10 cellular contexts compared by ENCODE assay signal in the genomic region with DNA sequence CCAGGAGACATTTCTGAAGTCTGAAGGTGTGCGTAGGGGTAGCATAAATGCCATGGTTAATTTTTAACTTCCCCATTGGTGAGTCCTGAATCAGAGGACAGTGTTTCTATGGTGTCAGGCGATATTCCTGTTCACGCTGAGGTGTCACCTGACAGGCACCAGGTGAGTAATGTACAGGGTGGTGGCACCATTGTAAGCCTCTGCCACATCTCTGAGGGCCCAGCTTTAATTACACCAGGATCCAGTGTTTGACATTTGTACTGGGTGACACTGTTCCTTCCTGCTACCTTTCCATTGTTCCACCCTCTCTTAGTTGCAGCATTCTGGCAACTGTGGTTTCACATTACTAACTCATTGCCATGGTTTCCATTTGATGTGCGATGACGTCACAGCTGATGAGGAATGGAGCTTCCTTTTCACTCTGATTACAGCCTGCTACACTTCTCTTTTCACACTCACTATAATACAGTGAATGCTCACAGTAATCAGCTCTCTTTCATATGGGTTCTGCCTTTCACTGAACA. TPM values are rescaled to one million over a fixed set of nuclear protein-coding genes. Genes with fewer than 3 reads are reported as not detected.
DNase-seq lines count a peak whose midpoint lies in the region; ATAC-seq, FAIRE-seq and TF ChIP-seq lines count a peak whose summit lies in the region.
"Had no signal": no experiment of that assay in that cellular context is flagged by ENCODE, and none has a peak within 500 bp of the region (broad histone marks: within the 10 kb centered on the region; RNA-seq: fewer than 3 reads in every experiment).

No MANE protein-coding gene starts in this region.

- H3K27me3 Mint-ChIP-seq in activated naive CD4-positive, alpha-beta T cell treated with anti-CD3 and anti-CD28 coated beads for 36 hours (ENCODE audit: low read depth), result peaks cover 21% of the 10 kb centered on the region

- CTCF ChIA-PET in activated naive CD4-positive, alpha-beta T cell treated with anti-CD3 and anti-CD28 coated beads for 36 hours (lab: Charles Lee), result no interaction called here

- H3K4me3 ChIP-seq in fibroblast of pulmonary artery (replicated peaks; ENCODE audit: low read depth, low read length) (no peak overlapping the region), upper lobe of right lung (no peak overlapping the region)
- H3K4me3 ChIP-seq: SJSA1 had no signal

- FAIRE-seq in RCC 7860 (lab: Jason Lieb, UNC), result no peak
- FAIRE-seq: G401.6 had no signal

- H3K27me3 ChIP-seq in upper lobe of right lung, result no peaks in the 10 kb centered on the region
- H3K27me3 ChIP-seq: SJSA1 had no signal

- H3K9me3 ChIP-seq in upper lobe of right lung, result no peaks in the 10 kb centered on the region
- H3K9me3 ChIP-seq: SJSA1 had no signal

- intact Hi-C loops in activated naive CD4-positive, alpha-beta T cell treated with anti-CD3 and anti-CD28 coated beads for 36 hours (cut with micrococcal nuclease), result no loop called here
- intact Hi-C loops in upper lobe of right lung (cut with DNase I), result no loop called here

- H3K4me1 ChIP-seq in upper lobe of right lung, result no peaks in the 10 kb centered on the region
- H3K4me1 ChIP-seq: SJSA1 had no signal

- no peak overlapping the region for H3K27ac Mint-ChIP-seq in activated naive CD4-positive, alpha-beta T cell treated with anti-CD3 and anti-CD28 coated beads for 36 hours

- no peaks in the 10 kb centered on the region for H3K4me1 Mint-ChIP-seq in activated naive CD4-positive, alpha-beta T cell treated with anti-CD3 and anti-CD28 coated beads for 36 hours (ENCODE audit: low read depth)

- TF ChIP-seq CTCF in fibroblast of pulmonary artery (IDR thresholded peaks at IDR 0.05; ENCODE audit: low read length, missing control alignments), result no peak
- TF ChIP-seq CTCF in upper lobe of right lung (IDR thresholded peaks at IDR 0.05), result no peak

- H3K9me3 Mint-ChIP-seq in activated naive CD4-positive, alpha-beta T cell treated with anti-CD3 and anti-CD28 coated beads for 36 hours, result no peaks in the 10 kb centered on the region

- no peak overlapping the region for H3K4me3 Mint-ChIP-seq in activated naive CD4-positive, alpha-beta T cell treated with anti-CD3 and anti-CD28 coated beads for 36 hours

- no peaks in the 10 kb centered on the region for H3K36me3 Mint-ChIP-seq in activated naive CD4-positive, alpha-beta T cell treated with anti-CD3 and anti-CD28 coated beads for 36 hours (ENCODE audit: low read depth)

- peak; percentile 77 for DNase-seq in activated naive CD4-positive, alpha-beta T cell treated with anti-CD3 and anti-CD28 coated beads for 36 hours
- no peak for DNase-seq in activated naive CD4-positive, alpha-beta T cell (lab: John Stamatoyannopoulos, UW)
- DNase-seq in RCC 7860 (ENCODE audit: low spot score) (peak; percentile 65), fibroblast of pulmonary artery (ENCODE audit: low read depth) (peak; percentile 61), upper lobe of right lung (no peak), NCI-H187 treated with DMSO at 0.1 percent for 48 hours (lab: John Stamatoyannopoulos, UW) (no peak), C1 segment of cervical spinal cord (lab: John Stamatoyannopoulos, UW) (no peak), epidermal melanocyte (ENCODE audit: insufficient read length, low spot score) (no peak)

- no peaks in the 10 kb centered on the region for H3K36me3 ChIP-seq in upper lobe of right lung
- H3K36me3 ChIP-seq: SJSA1 had no signal

- no peak overlapping the region for H3K27ac ChIP-seq in upper lobe of right lung
- H3K27ac ChIP-seq: SJSA1 had no signal

- ATAC-seq in upper lobe of right lung, result peak; percentile 17

RNA-seq across cellular contexts. Expression of gene MARK1, which starts 40.6 kb away (rescaled TPM):
- not detected for total RNA-seq in activated naive CD4-positive, alpha-beta T cell treated with anti-CD3 and anti-CD28 coated beads for 36 hours
- 2.3 TPM for total RNA-seq in upper lobe of right lung

Comparison
In these comparisons a context has a peak if more than half of its experiments do, and no peak if none do; other contexts are left out.
1. DNase-seq: peak in activated naive CD4-positive, alpha-beta T cell treated with anti-CD3 and anti-CD28 coated beads for 36 hours (single experiment), RCC 7860 (single experiment) and fibroblast of pulmonary artery (single experiment); none in activated naive CD4-positive, alpha-beta T cell (0 of 4), upper lobe of right lung (single experiment), NCI-H187 treated with DMSO at 0.1 percent for 48 hours (single experiment), C1 segment of cervical spinal cord (0 of 14) and epidermal melanocyte (single experiment).